In the genomic region with DNA sequence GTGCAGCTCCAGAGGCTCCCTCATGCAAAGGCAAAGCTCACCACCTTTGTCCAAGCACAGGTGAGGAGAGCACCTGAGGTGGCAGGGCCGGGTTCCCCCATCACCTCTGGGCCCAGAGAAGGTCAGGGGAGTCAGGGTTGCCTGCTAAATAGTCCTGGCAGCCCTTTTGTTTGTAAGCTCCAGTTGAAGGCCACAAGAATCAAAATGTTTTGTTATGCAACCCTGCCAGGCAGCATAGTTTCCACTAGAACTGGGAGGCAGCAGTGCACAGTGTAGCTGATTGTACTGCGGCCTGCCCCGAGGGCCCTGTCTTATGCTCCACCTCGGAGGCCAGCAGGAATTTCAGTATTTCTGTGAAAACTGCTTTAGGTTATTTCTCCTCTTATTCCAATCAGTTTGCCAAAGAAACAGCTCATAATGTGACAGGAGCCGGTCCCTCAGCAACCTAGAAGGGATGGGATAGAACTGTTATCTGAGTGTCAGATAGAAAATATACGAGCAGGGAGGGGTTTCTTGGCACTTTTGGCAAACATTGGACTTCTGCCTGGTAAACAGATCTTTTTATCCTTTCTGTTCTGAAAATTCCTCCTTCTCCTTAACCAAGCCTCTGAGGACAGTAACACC, we compare ENCODE assay signal across 15 cellular contexts.
DNase-seq lines count a peak whose midpoint lies in the region; ATAC-seq and TF ChIP-seq lines count a peak whose summit lies in the region.
"Had no signal": no experiment of that assay in that cellular context is flagged by ENCODE, and none has a peak within 500 bp of the region (broad histone marks: within the 10 kb centered on the region; RNA-seq: fewer than 3 reads in every experiment).

No MANE protein-coding gene starts in this region.

- TF ChIP-seq EP300 in esophagus muscularis mucosa (IDR thresholded peaks at IDR 0.05) = no peak

- H3K27ac ChIP-seq in IMR-90 (ENCODE audit: insufficient read depth, low read length) (no peak overlapping the region), esophagus muscularis mucosa (replicated peaks in 1 of 4) (peak overlapping the region; percentile 17 to 50 (median 41)), liver (ENCODE audit: low read depth in 1 of 2, low read length in 2 of 2) (no peak overlapping the region), testis (peak overlapping the region; percentile 9 to 53)
- H3K27ac ChIP-seq: prostate gland, SJSA1 had no signal

- H4K5ac ChIP-seq in IMR-90 (ENCODE audit: low read depth, low read length) = no peak overlapping the region

- intact Hi-C loops in IMR-90 (cut with micrococcal nuclease) (loop anchor here (10.0 kb wide), 1 partner anchor 287 kb away; no protein-coding TSS in a partner anchor), esophagus muscularis mucosa (cut with DNase I) (no loop called here), testis (cut with DNase I; ENCODE audit: low total_unique reads) (no loop called here)

- H2BK5ac ChIP-seq in IMR-90 (ENCODE audit: low read depth, low read length, poor library complexity, severe bottlenecking) = no peak overlapping the region

- H3K4ac ChIP-seq in IMR-90 (ENCODE audit: low read depth, low read length) = 0 out of 2 replicates have a peak overlapping the region, but pooled peaks have one; percentile 34

- H3K56ac ChIP-seq in IMR-90 (ENCODE audit: extremely low read depth, insufficient read depth, low read length) = peak overlapping the region; percentile 1; the same call in 1 of the 2 replicates

- H3K23ac ChIP-seq in IMR-90 (ENCODE audit: low read depth, low read length) = 0 out of 2 replicates have a peak overlapping the region, but pooled peaks have one; percentile 4

- peak overlapping the region in 1 of 2 experiments; percentile 52; a peak in 2 of 4 replicates for H4K8ac ChIP-seq in IMR-90 (ENCODE audit: low read depth in 2 of 2, low read length in 2 of 2)

- H2BK15ac ChIP-seq in IMR-90 (ENCODE audit: low read depth, low read length) = no peak overlapping the region

- POLR2A ChIA-PET in IMR-90 (lab: Charles Lee; ENCODE audit: unreplicated experiment) = no interaction called here

- in situ Hi-C loops in IMR-90 (cut with MboI; ENCODE audit: low sequenced_read_pairs) = loop anchor here (10.0 kb wide), 1 partner anchor 727 kb away; a partner anchor contains a TSS

- H2AK9ac ChIP-seq in IMR-90 (replicated peaks; ENCODE audit: low read depth, low read length, poor library complexity) = no peak overlapping the region

- no peaks in the 10 kb centered on the region for H3K27me3 ChIP-seq in IMR-90 (ENCODE audit: control insufficient read depth, insufficient read depth, low read length)
- H3K27me3 ChIP-seq in esophagus muscularis mucosa = no peaks in the 10 kb centered on the region
- H3K27me3 ChIP-seq in liver (ENCODE audit: control insufficient read depth in 4 of 4, insufficient read depth in 4 of 4, low read length in 3 of 4) = no peaks in the 10 kb centered on the region
- no peaks in the 10 kb centered on the region for H3K27me3 ChIP-seq in testis
- H3K27me3 ChIP-seq: SJSA1 had no signal

- BruUV-seq in IMR-90 (replicated peaks; lab: Mats Ljungman, UMichigan) = no TSS peak

- H3K4me3 ChIP-seq in IMR-90 (ENCODE audit: insufficient read depth, low read depth, low read length) = no peak overlapping the region
- no peak overlapping the region for H3K4me3 ChIP-seq in esophagus muscularis mucosa
- no peak overlapping the region for H3K4me3 ChIP-seq in liver (ENCODE audit: low read depth in 1 of 3, low read length in 3 of 3)
- H3K4me3 ChIP-seq in testis = no peak overlapping the region
- H3K4me3 ChIP-seq: prostate gland, SJSA1 had no signal

- H2BK120ac ChIP-seq in IMR-90 (ENCODE audit: low read depth, low read length) = peak overlapping the region; percentile 4; the same call in 1 of the 2 replicates

- ATAC-seq in IMR-90 (ENCODE audit: low read depth) (peak; percentile 98), HG02588 (IDR thresholded peaks at IDR 0.05; ENCODE audit: unreplicated experiment) (no peak), GM19467 (IDR thresholded peaks at IDR 0.05; ENCODE audit: unreplicated experiment) (no peak)

- peak overlapping the region; percentile 35 for H2AFZ ChIP-seq in IMR-90 (replicated peaks; ENCODE audit: low read length, poor library complexity)

- H3K9ac ChIP-seq in IMR-90 (ENCODE audit: low read depth, low read length) (no peak overlapping the region), liver (ENCODE audit: low read depth in 1 of 2, low read length in 2 of 2) (no peak overlapping the region)

- no peak for TF ChIP-seq POLR2A in IMR-90 (IDR thresholded peaks at IDR 0.05; ENCODE audit: low read depth, low read length)
- TF ChIP-seq POLR2A in esophagus muscularis mucosa (IDR thresholded peaks at IDR 0.05; ENCODE audit: low read depth) = no peak
- TF ChIP-seq POLR2A in testis (IDR thresholded peaks at IDR 0.05) = no peak

- no peak overlapping the region for H3K14ac ChIP-seq in IMR-90 (replicated peaks; ENCODE audit: low read depth, low read length)

- H4K91ac ChIP-seq in IMR-90 (ENCODE audit: insufficient read depth, low read depth, low read length) = no peak overlapping the region

- H2BK20ac ChIP-seq in IMR-90 (ENCODE audit: low read depth, low read length) = no peak overlapping the region

- TF ChIP-seq CTCF in IMR-90 (conservative IDR thresholded peaks at IDR 0.05; ENCODE audit: low read depth, low read length) = no peak; the same call in 1 of the 2 replicates
- TF ChIP-seq CTCF in esophagus muscularis mucosa (IDR thresholded peaks at IDR 0.05) = no peak
- TF ChIP-seq CTCF in liver (IDR thresholded peaks at IDR 0.05; ENCODE audit: low read depth, low read length, missing input control) = no peak
- TF ChIP-seq CTCF in testis (IDR thresholded peaks at IDR 0.05) = no peak

- TF ChIP-seq RAD21 in IMR-90 (IDR thresholded peaks at IDR 0.05; ENCODE audit: low read length) = no peak
- TF ChIP-seq RAD21 in liver (IDR thresholded peaks at IDR 0.05) = peak; percentile 48 to 57

- peaks cover 2% of the 10 kb centered on the region for H3K4me1 ChIP-seq in IMR-90 (ENCODE audit: control insufficient read depth, insufficient read depth, low read length)
- peaks cover 0 to 8% (median 4%) of the 10 kb centered on the region in 4 donors for H3K4me1 ChIP-seq in esophagus muscularis mucosa
- peaks cover 0 to 4% (median 0%) of the 10 kb centered on the region in 4 donors for H3K4me1 ChIP-seq in liver (ENCODE audit: control insufficient read depth in 4 of 4, insufficient read depth in 4 of 4, low read length in 3 of 4)
- H3K4me1 ChIP-seq in testis = peaks cover 36% of the 10 kb centered on the region
- H3K4me1 ChIP-seq: SJSA1 had no signal

- H3K18ac ChIP-seq in IMR-90 (ENCODE audit: low read depth, low read length) = 0 out of 2 replicates have a peak overlapping the region, but pooled peaks have one; percentile 3

- H3K4me2 ChIP-seq in IMR-90 (ENCODE audit: low read depth, low read length) = no peak overlapping the region

- WGBS in IMR-90 (ENCODE audit: extremely low coverage in 2 of 2, insufficient read length in 1 of 2), 2 experiments = no CpG with 5 or more reads among the region's 6 CpGs
- WGBS in esophagus muscularis mucosa = 62% methylated on average over 6 of the region's 6 CpGs
- 64% methylated on average over 6 of the region's 6 CpGs for WGBS in liver
- WGBS in testis, 2 donors = 40 to 52% methylated on average over 6 of the region's 6 CpGs

- no peaks in the 10 kb centered on the region for H3K79me1 ChIP-seq in IMR-90 (ENCODE audit: low read depth in 1 of 2, low read length in 2 of 2)

- H3K36me3 ChIP-seq in IMR-90 (ENCODE audit: control insufficient read depth, insufficient read depth, low read length) (no peaks in the 10 kb centered on the region), esophagus muscularis mucosa (peaks cover 0 to 13% (median 0%) of the 10 kb centered on the region in 4 donors), liver (ENCODE audit: control insufficient read depth in 4 of 4, insufficient read depth in 3 of 4, low read depth in 1 of 4, low read length in 3 of 4) (peaks cover 0 to 6% (median 2%) of the 10 kb centered on the region in 4 donors), testis (ENCODE audit: low read depth, missing control alignments) (no peaks in the 10 kb centered on the region)
- H3K36me3 ChIP-seq: prostate gland, SJSA1 had no signal

- no peaks in the 10 kb centered on the region for H3K9me1 ChIP-seq in IMR-90 (ENCODE audit: insufficient read depth, low read length)

- CTCF ChIA-PET in IMR-90 (lab: Yijun Ruan, JAX) = interaction anchor here (0.9 to 1.1 kb wide), 3 partner anchors 8 to 209 kb away, joined by 3 read pairs; no protein-coding TSS in a partner anchor

- no peaks in the 10 kb centered on the region for H4K20me1 ChIP-seq in IMR-90 (ENCODE audit: insufficient read depth, low read length)

- dilution Hi-C loops in IMR-90 (cut with HindIII; ENCODE audit: low sequenced_read_pairs, unreplicated experiment) = no loop called here

- H3K9me3 ChIP-seq in IMR-90 (ENCODE audit: control insufficient read depth, insufficient read depth, low read length) (no peaks in the 10 kb centered on the region), esophagus muscularis mucosa (no peaks in the 10 kb centered on the region), liver (ENCODE audit: control insufficient read depth in 4 of 4, low read length in 3 of 4) (no peaks in the 10 kb centered on the region), testis (no peaks in the 10 kb centered on the region)
- H3K9me3 ChIP-seq: prostate gland, SJSA1 had no signal

- peak; percentile 59 for DNase-seq in IMR-90
- DNase-seq in esophagus muscularis mucosa (ENCODE audit: extremely low spot score) = no peak
- DNase-seq in testis = peak; percentile 82
- no peak for DNase-seq in activated T-cell treated with anti-CD3 and anti-CD28 coated beads, Interleukin-2, amount 50 U/mL, for 48 hours
- no peak for DNase-seq in NCI-H446 treated with DMSO at 0.1 percent for 48 hours (lab: John Stamatoyannopoulos, UW)
- DNase-seq: activated CD4-positive, alpha-beta T cell treated with anti-CD3 and anti-CD28 coated beads for 4 hours; activated naive CD4-positive, alpha-beta T cell treated with anti-CD3 and anti-CD28 coated beads, Interleukin-2, amount 10 ng/mL, durations not matched to agents 7 days and 5 days; COR-L47; effector CD8-positive, alpha-beta T cell; kidney had no signal

- H2AK5ac ChIP-seq in IMR-90 (ENCODE audit: low read depth, low read length) = peak overlapping the region; percentile 7; the same call in 1 of the 2 replicates

TF ChIP-seq in IMR-90, 13 proteins besides CTCF, POLR2A, EP300 and RAD21 (continues in another document):
- TF ChIP-seq CHD1 (IDR thresholded peaks at IDR 0.05; ENCODE audit: low read depth, low read length) = no peak

TF ChIP-seq in liver, 16 proteins besides CTCF, POLR2A, EP300 and RAD21 (continues in another document):
- TF ChIP-seq HNF4A (conservative IDR thresholded peaks at IDR 0.05) (peak; percentile 27 to 48), TAF1 (conservative IDR thresholded peaks at IDR 0.05) (no peak), FOXA2 (IDR thresholded peaks at IDR 0.05) (no peak), JUND (IDR thresholded peaks at IDR 0.05) (no peak), SP1 (IDR thresholded peaks at IDR 0.05) (peak; percentile 33)

Comparison
In these comparisons a context has a peak if more than half of its experiments do, and no peak if none do; other contexts are left out.
1. DNase-seq: peak in IMR-90 (single experiment) and testis (single experiment); none in esophagus muscularis mucosa (single experiment), activated T-cell treated with anti-CD3 and anti-CD28 coated beads, Interleukin-2, amount 50 U/mL, for 48 hours (0 of 2) and NCI-H446 treated with DMSO at 0.1 percent for 48 hours (single experiment).
2. H3K27ac ChIP-seq: peak in esophagus muscularis mucosa (4 of 4) and testis (2 of 2); none in IMR-90 (single experiment) and liver (0 of 2).